In the genomic region with DNA sequence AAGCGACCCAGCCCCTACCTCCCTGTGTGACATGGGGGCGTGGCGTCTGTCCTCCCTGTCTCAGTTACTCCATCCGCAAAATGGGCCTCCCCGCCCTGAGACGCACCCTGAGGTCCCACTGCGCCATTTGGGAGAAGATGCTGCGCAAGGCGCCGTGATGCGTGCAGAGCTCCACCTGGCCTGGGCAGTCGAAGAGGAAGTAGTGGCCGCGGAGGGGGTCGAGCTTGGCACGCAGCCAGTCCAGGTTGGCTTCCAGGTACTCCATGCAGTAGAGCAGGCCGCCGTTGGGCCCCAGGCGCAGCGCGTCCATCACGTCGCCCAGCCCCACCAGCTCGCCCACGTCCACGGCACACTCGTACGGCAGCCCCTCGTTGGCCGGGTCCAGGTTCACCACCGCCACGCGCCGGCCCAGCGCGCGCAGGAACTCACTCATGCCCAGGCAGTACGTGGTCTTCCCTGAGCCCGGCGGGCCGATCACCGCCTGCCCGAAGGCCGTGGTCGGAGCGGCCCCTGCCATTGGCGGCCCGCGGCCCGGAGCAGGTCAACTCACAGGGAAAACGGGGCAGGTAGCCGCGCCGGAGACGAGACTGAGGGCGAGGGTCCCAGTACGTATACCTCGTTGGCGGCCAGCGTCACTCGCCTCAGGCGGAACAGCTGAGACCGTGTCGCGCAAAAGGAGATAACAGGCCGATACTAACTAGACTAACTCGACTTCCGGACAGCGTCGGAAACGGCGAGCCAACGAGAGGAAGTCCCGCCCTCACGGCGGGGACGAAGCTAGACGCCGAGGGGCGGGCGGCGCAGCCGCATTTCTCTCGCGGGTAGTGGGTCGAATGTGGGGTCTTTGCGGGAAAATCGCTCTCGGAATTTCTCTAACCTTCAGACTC, we compare ENCODE assay signal across 1 cellular context.
TF ChIP-seq lines count a peak whose summit lies in the region.

Gene GPN2 (minus strand): TSS at position 704 of the 887 bp plus-strand sequence. CDS start 187 bp downstream, at position 517.

TF ChIP-seq in HepG2, 621 proteins besides CTCF, POLR2A, EP300 and RAD21 (continued from another document and continues in another):
- TF ChIP-seq, protein P1, sequence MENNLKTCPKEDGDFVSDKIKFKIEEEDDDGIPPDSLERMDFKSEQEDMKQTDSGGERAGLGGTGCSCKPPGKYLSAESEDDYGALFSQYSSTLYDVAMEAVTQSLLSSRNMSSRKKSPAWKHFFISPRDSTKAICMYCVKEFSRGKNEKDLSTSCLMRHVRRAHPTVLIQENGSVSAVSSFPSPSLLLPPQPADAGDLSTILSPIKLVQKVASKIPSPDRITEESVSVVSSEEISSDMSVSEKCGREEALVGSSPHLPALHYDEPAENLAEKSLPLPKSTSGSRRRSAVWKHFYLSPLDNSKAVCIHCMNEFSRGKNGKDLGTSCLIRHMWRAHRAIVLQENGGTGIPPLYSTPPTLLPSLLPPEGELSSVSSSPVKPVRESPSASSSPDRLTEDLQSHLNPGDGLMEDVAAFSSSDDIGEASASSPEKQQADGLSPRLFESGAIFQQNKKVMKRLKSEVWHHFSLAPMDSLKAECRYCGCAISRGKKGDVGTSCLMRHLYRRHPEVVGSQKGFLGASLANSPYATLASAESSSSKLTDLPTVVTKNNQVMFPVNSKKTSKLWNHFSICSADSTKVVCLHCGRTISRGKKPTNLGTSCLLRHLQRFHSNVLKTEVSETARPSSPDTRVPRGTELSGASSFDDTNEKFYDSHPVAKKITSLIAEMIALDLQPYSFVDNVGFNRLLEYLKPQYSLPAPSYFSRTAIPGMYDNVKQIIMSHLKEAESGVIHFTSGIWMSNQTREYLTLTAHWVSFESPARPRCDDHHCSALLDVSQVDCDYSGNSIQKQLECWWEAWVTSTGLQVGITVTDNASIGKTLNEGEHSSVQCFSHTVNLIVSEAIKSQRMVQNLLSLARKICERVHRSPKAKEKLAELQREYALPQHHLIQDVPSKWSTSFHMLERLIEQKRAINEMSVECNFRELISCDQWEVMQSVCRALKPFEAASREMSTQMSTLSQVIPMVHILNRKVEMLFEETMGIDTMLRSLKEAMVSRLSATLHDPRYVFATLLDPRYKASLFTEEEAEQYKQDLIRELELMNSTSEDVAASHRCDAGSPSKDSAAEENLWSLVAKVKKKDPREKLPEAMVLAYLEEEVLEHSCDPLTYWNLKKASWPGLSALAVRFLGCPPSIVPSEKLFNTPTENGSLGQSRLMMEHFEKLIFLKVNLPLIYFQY (CRISPR knock-in tag; IDR thresholded peaks at IDR 0.05; ENCODE audit: borderline replicate concordance), result no peak
- TF ChIP-seq MYNN (CRISPR knock-in tag; IDR thresholded peaks at IDR 0.05; ENCODE audit: low read depth) (no peak), ARID2 (CRISPR knock-in tag; IDR thresholded peaks at IDR 0.05; ENCODE audit: borderline replicate concordance) (0 out of 2 replicates have a peak, but pooled peaks have one; percentile 62), CREB1 (IDR thresholded peaks at IDR 0.05) (no peak), CREB1 (CRISPR knock-in tag; IDR thresholded peaks at IDR 0.05) (peak; percentile 81), ZNF704 (CRISPR knock-in tag; IDR thresholded peaks at IDR 0.05; ENCODE audit: borderline replicate concordance) (peak; percentile 79; the same call in 1 of the 2 replicates), ZBTB34 (CRISPR knock-in tag; IDR thresholded peaks at IDR 0.05) (0 out of 2 replicates have a peak, but pooled peaks have one; percentile 67), SP1 (IDR thresholded peaks at IDR 0.05) (no peak), SP1 (CRISPR knock-in tag; IDR thresholded peaks at IDR 0.05) (no peak), ZNF775 (CRISPR knock-in tag; IDR thresholded peaks at IDR 0.05; ENCODE audit: borderline replicate concordance) (0 out of 2 replicates have a peak, but pooled peaks have one; percentile 64), SP5 (CRISPR knock-in tag; IDR thresholded peaks at IDR 0.05; ENCODE audit: borderline replicate concordance, low read depth) (0 out of 2 replicates have a peak, but pooled peaks have one; percentile 16), NCOA2 (CRISPR knock-in tag; IDR thresholded peaks at IDR 0.05) (0 out of 2 replicates have a peak, but pooled peaks have one; percentile 35), ELF1 (CRISPR knock-in tag; IDR thresholded peaks at IDR 0.05) (peak; percentile 88), ZNF598 (CRISPR knock-in tag; IDR thresholded peaks at IDR 0.05; ENCODE audit: borderline replicate concordance) (peak; percentile 92; the same call in 1 of the 2 replicates), HNF1B (CRISPR knock-in tag; IDR thresholded peaks at IDR 0.05) (peak; percentile 58; the same call in 1 of the 2 replicates), ETV6 (CRISPR knock-in tag; conservative IDR thresholded peaks at IDR 0.05) (peak; percentile 36; the same call in 1 of the 2 replicates), PPARG (CRISPR knock-in tag; conservative IDR thresholded peaks at IDR 0.05) (0 out of 2 replicates have a peak, but pooled peaks have one; percentile 14), ZNF12 (CRISPR knock-in tag; IDR thresholded peaks at IDR 0.05) (peak; percentile 87), ZNF430 (CRISPR knock-in tag; IDR thresholded peaks at IDR 0.05) (0 out of 2 replicates have a peak, but pooled peaks have one; percentile 75), MAZ (IDR thresholded peaks at IDR 0.05; ENCODE audit: borderline replicate concordance, low read depth, low read length) (no peak), MAZ (CRISPR knock-in tag; IDR thresholded peaks at IDR 0.05; ENCODE audit: low read depth) (peak; percentile 89)
- TF ChIP-seq, protein P2, sequence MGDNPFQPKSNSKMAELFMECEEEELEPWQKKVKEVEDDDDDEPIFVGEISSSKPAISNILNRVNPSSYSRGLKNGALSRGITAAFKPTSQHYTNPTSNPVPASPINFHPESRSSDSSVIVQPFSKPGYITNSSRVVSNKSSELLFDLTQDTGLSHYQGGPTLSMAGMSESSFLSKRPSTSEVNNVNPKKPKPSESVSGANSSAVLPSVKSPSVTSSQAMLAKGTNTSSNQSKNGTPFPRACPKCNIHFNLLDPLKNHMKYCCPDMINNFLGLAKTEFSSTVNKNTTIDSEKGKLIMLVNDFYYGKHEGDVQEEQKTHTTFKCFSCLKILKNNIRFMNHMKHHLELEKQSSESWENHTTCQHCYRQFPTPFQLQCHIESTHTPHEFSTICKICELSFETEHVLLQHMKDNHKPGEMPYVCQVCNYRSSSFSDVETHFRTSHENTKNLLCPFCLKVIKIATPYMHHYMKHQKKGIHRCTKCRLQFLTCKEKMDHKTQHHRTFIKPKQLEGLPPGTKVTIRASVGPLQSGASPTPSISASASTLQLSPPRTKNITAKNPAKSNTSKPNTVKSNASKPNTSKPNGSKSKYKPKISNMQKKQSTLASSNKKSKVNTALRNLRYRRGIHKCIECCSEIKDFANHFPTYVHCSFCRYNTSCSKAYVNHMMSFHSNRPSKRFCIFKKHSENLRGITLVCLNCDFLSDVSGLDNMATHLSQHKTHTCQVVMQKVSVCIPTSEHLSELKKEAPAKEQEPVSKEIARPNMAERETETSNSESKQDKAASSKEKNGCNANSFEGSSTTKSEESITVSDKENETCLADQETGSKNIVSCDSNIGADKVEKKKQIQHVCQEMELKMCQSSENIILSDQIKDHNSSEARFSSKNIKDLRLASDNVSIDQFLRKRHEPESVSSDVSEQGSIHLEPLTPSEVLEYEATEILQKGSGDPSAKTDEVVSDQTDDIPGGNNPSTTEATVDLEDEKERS (CRISPR knock-in tag; IDR thresholded peaks at IDR 0.05), result no peak
- TF ChIP-seq, protein P3, sequence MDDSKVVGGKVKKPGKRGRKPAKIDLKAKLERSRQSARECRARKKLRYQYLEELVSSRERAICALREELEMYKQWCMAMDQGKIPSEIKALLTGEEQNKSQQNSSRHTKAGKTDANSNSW (CRISPR knock-in tag; IDR thresholded peaks at IDR 0.05; ENCODE audit: borderline replicate concordance), result peak; percentile 78; the same call in 1 of the 2 replicates
- TF ChIP-seq, protein P4, sequence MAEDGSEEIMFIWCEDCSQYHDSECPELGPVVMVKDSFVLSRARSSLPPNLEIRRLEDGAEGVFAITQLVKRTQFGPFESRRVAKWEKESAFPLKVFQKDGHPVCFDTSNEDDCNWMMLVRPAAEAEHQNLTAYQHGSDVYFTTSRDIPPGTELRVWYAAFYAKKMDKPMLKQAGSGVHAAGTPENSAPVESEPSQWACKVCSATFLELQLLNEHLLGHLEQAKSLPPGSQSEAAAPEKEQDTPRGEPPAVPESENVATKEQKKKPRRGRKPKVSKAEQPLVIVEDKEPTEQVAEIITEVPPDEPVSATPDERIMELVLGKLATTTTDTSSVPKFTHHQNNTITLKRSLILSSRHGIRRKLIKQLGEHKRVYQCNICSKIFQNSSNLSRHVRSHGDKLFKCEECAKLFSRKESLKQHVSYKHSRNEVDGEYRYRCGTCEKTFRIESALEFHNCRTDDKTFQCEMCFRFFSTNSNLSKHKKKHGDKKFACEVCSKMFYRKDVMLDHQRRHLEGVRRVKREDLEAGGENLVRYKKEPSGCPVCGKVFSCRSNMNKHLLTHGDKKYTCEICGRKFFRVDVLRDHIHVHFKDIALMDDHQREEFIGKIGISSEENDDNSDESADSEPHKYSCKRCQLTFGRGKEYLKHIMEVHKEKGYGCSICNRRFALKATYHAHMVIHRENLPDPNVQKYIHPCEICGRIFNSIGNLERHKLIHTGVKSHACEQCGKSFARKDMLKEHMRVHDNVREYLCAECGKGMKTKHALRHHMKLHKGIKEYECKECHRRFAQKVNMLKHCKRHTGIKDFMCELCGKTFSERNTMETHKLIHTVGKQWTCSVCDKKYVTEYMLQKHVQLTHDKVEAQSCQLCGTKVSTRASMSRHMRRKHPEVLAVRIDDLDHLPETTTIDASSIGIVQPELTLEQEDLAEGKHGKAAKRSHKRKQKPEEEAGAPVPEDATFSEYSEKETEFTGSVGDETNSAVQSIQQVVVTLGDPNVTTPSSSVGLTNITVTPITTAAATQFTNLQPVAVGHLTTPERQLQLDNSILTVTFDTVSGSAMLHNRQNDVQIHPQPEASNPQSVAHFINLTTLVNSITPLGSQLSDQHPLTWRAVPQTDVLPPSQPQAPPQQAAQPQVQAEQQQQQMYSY (CRISPR knock-in tag; IDR thresholded peaks at IDR 0.05), result peak; percentile 39; the same call in 1 of the 2 replicates
- TF ChIP-seq, protein P5, sequence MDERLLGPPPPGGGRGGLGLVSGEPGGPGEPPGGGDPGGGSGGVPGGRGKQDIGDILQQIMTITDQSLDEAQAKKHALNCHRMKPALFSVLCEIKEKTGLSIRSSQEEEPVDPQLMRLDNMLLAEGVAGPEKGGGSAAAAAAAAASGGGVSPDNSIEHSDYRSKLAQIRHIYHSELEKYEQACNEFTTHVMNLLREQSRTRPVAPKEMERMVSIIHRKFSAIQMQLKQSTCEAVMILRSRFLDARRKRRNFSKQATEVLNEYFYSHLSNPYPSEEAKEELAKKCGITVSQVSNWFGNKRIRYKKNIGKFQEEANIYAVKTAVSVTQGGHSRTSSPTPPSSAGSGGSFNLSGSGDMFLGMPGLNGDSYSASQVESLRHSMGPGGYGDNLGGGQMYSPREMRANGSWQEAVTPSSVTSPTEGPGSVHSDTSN (CRISPR knock-in tag; IDR thresholded peaks at IDR 0.05), result no peak
- TF ChIP-seq, protein P6, sequence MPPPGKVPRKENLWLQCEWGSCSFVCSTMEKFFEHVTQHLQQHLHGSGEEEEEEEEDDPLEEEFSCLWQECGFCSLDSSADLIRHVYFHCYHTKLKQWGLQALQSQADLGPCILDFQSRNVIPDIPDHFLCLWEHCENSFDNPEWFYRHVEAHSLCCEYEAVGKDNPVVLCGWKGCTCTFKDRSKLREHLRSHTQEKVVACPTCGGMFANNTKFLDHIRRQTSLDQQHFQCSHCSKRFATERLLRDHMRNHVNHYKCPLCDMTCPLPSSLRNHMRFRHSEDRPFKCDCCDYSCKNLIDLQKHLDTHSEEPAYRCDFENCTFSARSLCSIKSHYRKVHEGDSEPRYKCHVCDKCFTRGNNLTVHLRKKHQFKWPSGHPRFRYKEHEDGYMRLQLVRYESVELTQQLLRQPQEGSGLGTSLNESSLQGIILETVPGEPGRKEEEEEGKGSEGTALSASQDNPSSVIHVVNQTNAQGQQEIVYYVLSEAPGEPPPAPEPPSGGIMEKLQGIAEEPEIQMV (CRISPR knock-in tag; IDR thresholded peaks at IDR 0.05; ENCODE audit: low read depth), result 0 out of 2 replicates have a peak, but pooled peaks have one; percentile 65
- TF ChIP-seq, protein P7, sequence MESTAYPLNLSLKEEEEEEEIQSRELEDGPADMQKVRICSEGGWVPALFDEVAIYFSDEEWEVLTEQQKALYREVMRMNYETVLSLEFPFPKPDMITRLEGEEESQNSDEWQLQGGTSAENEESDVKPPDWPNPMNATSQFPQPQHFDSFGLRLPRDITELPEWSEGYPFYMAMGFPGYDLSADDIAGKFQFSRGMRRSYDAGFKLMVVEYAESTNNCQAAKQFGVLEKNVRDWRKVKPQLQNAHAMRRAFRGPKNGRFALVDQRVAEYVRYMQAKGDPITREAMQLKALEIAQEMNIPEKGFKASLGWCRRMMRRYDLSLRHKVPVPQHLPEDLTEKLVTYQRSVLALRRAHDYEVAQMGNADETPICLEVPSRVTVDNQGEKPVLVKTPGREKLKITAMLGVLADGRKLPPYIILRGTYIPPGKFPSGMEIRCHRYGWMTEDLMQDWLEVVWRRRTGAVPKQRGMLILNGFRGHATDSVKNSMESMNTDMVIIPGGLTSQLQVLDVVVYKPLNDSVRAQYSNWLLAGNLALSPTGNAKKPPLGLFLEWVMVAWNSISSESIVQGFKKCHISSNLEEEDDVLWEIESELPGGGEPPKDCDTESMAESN (CRISPR knock-in tag; conservative IDR thresholded peaks at IDR 0.05), result peak; percentile 75; the same call in 1 of the 2 replicates
